1 cellular context compared by ENCODE assay signal in the genomic region with DNA sequence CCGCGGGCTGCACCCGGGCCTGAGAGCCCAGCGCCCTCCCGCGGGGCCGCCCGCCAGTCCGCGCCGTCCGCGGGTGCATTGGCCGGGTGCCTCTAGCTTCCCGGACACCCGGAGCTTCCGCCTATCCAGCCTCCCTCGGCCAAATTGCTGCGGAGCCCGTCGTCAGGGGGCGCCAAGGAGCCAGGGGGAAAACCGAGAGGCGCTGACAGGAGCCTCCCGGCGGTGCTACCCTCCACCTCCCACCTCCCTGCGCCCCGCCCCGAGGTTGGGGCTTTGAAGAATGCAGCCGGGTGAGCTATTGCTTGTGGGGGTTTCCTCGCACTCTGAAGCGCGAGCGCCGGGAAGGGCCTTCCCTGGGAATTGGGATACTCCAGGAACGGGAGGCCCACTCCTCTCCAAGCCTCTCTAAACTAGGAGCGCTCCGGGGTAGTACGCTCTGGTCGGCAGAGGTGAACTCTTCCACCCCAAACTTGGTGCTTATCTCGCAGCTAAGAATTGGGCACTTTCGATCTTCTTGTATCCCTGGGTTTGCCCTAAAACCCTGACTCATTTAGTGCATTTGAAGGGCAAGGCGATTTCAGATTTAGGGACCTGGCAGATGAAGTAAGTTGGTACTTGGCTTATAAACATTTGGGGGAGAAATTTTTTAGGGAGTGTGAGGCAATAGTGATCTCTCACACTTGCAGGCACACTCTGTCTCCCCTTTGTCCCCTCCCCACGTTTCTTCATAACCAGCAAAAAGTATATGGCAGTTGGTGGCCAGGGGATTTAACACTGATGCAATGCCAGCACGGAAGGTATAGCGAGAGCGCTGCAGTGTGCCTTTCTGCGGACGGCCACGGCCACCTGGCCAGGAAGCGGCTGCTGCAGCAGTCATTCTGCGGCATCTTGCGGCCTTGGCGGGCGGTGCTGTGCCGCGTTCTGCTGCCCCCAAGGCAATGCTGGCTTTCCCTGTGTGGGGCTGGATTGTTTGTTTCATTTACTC.
A peak's percentile ranks its signal among the peaks of the same experiment; 100 is the strongest.
TF ChIP-seq lines count a peak whose summit lies in the region.

No MANE protein-coding gene starts in this region.

TF ChIP-seq in K562, 482 proteins besides CTCF, POLR2A, EP300 and RAD21 (continued from another document and continues in another):
- TF ChIP-seq HMG20B (CRISPR knock-in tag; IDR thresholded peaks at IDR 0.05) (no peak), MIER1 (IDR thresholded peaks at IDR 0.05; ENCODE audit: low read depth) (no peak), ZNF133 (CRISPR knock-in tag; IDR thresholded peaks at IDR 0.05) (no peak), ZNF584 (CRISPR knock-in tag; IDR thresholded peaks at IDR 0.05; ENCODE audit: low read depth) (no peak), PRMT5 (CRISPR knock-in tag; IDR thresholded peaks at IDR 0.05) (no peak), ZNF134 (CRISPR knock-in tag; conservative IDR thresholded peaks at IDR 0.05) (no peak), TEAD2 (tag; IDR thresholded peaks at IDR 0.05) (no peak), JUNB (CRISPR knock-in tag; conservative IDR thresholded peaks at IDR 0.05) (no peak), RBM39 (optimal IDR thresholded peaks at IDR 0.05; ENCODE audit: low read depth, low read length) (no peak), CREBBP (IDR thresholded peaks at IDR 0.05; ENCODE audit: low read depth, low read length) (no peak), NFYB (IDR thresholded peaks at IDR 0.05; ENCODE audit: extremely low read depth, insufficient read length) (no peak), ZNF561 (CRISPR knock-in tag; conservative IDR thresholded peaks at IDR 0.05) (no peak), ZNF143 (CRISPR knock-in tag; IDR thresholded peaks at IDR 0.05) (no peak), EGR1 (conservative IDR thresholded peaks at IDR 0.05) (peak; percentile 17; the same call in 1 of the 2 replicates), TGIF2 (CRISPR knock-in tag; IDR thresholded peaks at IDR 0.05) (no peak; the same call in 1 of the 2 replicates), CTBP1 (IDR thresholded peaks at IDR 0.05; ENCODE audit: borderline replicate concordance) (peak; percentile 85), NR3C1 (CRISPR knock-in tag; IDR thresholded peaks at IDR 0.05) (no peak), HDGF (IDR thresholded peaks at IDR 0.05) (no peak), RFX7 (CRISPR knock-in tag; IDR thresholded peaks at IDR 0.05) (no peak), SIN3A (IDR thresholded peaks at IDR 0.05; ENCODE audit: borderline replicate concordance in 2 of 2, control insufficient read depth in 1 of 2, low read depth in 2 of 2, low read length in 2 of 2) (peak in 1 of 2 experiments; percentile 79; a peak in 1 of 4 replicates), RBM34 (IDR thresholded peaks at IDR 0.05; ENCODE audit: borderline replicate concordance, insufficient read depth, low read length) (no peak), NR4A1 (CRISPR knock-in tag; IDR thresholded peaks at IDR 0.05) (no peak), NR4A1 (tag; IDR thresholded peaks at IDR 0.05) (no peak), KLF13 (tag; IDR thresholded peaks at IDR 0.05; ENCODE audit: borderline replicate concordance, low read depth) (peak; percentile 12; the same call in 1 of the 2 replicates), NUFIP1 (IDR thresholded peaks at IDR 0.05; ENCODE audit: partially characterized antibody) (no peak), DACH1 (IDR thresholded peaks at IDR 0.05; ENCODE audit: partially characterized antibody) (no peak), IFI16 (CRISPR knock-in tag; IDR thresholded peaks at IDR 0.05) (no peak), FOXA3 (CRISPR knock-in tag; conservative IDR thresholded peaks at IDR 0.05 in 1 of 2, IDR thresholded peaks at IDR 0.05 in 1 of 2) (0 out of 4 replicates have a peak, but pooled peaks of 1 of the 2 experiments have one; percentile 44)
- TF ChIP-seq, protein P1, sequence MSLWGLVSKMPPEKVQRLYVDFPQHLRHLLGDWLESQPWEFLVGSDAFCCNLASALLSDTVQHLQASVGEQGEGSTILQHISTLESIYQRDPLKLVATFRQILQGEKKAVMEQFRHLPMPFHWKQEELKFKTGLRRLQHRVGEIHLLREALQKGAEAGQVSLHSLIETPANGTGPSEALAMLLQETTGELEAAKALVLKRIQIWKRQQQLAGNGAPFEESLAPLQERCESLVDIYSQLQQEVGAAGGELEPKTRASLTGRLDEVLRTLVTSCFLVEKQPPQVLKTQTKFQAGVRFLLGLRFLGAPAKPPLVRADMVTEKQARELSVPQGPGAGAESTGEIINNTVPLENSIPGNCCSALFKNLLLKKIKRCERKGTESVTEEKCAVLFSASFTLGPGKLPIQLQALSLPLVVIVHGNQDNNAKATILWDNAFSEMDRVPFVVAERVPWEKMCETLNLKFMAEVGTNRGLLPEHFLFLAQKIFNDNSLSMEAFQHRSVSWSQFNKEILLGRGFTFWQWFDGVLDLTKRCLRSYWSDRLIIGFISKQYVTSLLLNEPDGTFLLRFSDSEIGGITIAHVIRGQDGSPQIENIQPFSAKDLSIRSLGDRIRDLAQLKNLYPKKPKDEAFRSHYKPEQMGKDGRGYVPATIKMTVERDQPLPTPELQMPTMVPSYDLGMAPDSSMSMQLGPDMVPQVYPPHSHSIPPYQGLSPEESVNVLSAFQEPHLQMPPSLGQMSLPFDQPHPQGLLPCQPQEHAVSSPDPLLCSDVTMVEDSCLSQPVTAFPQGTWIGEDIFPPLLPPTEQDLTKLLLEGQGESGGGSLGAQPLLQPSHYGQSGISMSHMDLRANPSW (CRISPR knock-in tag; IDR thresholded peaks at IDR 0.05), result no peak
- TF ChIP-seq, protein P2, sequence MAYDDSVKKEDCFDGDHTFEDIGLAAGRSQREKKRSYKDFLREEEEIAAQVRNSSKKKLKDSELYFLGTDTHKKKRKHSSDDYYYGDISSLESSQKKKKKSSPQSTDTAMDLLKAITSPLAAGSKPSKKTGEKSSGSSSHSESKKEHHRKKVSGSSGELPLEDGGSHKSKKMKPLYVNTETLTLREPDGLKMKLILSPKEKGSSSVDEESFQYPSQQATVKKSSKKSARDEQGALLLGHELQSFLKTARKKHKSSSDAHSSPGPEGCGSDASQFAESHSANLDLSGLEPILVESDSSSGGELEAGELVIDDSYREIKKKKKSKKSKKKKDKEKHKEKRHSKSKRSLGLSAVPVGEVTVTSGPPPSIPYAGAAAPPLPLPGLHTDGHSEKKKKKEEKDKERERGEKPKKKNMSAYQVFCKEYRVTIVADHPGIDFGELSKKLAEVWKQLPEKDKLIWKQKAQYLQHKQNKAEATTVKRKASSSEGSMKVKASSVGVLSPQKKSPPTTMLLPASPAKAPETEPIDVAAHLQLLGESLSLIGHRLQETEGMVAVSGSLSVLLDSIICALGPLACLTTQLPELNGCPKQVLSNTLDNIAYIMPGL (CRISPR knock-in tag; IDR thresholded peaks at IDR 0.05), result peak; percentile 17; the same call in 1 of the 2 replicates
- TF ChIP-seq, protein P3, sequence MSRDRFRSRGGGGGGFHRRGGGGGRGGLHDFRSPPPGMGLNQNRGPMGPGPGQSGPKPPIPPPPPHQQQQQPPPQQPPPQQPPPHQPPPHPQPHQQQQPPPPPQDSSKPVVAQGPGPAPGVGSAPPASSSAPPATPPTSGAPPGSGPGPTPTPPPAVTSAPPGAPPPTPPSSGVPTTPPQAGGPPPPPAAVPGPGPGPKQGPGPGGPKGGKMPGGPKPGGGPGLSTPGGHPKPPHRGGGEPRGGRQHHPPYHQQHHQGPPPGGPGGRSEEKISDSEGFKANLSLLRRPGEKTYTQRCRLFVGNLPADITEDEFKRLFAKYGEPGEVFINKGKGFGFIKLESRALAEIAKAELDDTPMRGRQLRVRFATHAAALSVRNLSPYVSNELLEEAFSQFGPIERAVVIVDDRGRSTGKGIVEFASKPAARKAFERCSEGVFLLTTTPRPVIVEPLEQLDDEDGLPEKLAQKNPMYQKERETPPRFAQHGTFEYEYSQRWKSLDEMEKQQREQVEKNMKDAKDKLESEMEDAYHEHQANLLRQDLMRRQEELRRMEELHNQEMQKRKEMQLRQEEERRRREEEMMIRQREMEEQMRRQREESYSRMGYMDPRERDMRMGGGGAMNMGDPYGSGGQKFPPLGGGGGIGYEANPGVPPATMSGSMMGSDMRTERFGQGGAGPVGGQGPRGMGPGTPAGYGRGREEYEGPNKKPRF (IDR thresholded peaks at IDR 0.05; ENCODE audit: low read depth, low read length), result no peak
- TF ChIP-seq, protein P4, sequence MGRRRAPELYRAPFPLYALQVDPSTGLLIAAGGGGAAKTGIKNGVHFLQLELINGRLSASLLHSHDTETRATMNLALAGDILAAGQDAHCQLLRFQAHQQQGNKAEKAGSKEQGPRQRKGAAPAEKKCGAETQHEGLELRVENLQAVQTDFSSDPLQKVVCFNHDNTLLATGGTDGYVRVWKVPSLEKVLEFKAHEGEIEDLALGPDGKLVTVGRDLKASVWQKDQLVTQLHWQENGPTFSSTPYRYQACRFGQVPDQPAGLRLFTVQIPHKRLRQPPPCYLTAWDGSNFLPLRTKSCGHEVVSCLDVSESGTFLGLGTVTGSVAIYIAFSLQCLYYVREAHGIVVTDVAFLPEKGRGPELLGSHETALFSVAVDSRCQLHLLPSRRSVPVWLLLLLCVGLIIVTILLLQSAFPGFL (CRISPR knock-in tag; IDR thresholded peaks at IDR 0.05), result no peak; the same call in 1 of the 2 replicates
- TF ChIP-seq, protein P5, sequence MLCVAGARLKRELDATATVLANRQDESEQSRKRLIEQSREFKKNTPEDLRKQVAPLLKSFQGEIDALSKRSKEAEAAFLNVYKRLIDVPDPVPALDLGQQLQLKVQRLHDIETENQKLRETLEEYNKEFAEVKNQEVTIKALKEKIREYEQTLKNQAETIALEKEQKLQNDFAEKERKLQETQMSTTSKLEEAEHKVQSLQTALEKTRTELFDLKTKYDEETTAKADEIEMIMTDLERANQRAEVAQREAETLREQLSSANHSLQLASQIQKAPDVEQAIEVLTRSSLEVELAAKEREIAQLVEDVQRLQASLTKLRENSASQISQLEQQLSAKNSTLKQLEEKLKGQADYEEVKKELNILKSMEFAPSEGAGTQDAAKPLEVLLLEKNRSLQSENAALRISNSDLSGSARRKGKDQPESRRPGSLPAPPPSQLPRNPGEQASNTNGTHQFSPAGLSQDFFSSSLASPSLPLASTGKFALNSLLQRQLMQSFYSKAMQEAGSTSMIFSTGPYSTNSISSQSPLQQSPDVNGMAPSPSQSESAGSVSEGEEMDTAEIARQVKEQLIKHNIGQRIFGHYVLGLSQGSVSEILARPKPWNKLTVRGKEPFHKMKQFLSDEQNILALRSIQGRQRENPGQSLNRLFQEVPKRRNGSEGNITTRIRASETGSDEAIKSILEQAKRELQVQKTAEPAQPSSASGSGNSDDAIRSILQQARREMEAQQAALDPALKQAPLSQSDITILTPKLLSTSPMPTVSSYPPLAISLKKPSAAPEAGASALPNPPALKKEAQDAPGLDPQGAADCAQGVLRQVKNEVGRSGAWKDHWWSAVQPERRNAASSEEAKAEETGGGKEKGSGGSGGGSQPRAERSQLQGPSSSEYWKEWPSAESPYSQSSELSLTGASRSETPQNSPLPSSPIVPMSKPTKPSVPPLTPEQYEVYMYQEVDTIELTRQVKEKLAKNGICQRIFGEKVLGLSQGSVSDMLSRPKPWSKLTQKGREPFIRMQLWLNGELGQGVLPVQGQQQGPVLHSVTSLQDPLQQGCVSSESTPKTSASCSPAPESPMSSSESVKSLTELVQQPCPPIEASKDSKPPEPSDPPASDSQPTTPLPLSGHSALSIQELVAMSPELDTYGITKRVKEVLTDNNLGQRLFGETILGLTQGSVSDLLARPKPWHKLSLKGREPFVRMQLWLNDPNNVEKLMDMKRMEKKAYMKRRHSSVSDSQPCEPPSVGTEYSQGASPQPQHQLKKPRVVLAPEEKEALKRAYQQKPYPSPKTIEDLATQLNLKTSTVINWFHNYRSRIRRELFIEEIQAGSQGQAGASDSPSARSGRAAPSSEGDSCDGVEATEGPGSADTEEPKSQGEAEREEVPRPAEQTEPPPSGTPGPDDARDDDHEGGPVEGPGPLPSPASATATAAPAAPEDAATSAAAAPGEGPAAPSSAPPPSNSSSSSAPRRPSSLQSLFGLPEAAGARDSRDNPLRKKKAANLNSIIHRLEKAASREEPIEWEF (CRISPR knock-in tag; IDR thresholded peaks at IDR 0.05), result no peak
- TF ChIP-seq, protein P6, sequence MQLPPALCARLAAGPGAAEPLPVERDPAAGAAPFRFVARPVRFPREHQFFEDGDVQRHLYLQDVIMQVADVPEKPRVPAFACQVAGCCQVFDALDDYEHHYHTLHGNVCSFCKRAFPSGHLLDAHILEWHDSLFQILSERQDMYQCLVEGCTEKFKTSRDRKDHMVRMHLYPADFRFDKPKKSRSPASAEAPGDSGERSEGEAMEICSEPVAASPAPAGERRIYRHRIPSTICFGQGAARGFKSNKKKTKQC (CRISPR knock-in tag; IDR thresholded peaks at IDR 0.05), result 0 out of 2 replicates have a peak, but pooled peaks have one; percentile 35
- TF ChIP-seq, protein P7, sequence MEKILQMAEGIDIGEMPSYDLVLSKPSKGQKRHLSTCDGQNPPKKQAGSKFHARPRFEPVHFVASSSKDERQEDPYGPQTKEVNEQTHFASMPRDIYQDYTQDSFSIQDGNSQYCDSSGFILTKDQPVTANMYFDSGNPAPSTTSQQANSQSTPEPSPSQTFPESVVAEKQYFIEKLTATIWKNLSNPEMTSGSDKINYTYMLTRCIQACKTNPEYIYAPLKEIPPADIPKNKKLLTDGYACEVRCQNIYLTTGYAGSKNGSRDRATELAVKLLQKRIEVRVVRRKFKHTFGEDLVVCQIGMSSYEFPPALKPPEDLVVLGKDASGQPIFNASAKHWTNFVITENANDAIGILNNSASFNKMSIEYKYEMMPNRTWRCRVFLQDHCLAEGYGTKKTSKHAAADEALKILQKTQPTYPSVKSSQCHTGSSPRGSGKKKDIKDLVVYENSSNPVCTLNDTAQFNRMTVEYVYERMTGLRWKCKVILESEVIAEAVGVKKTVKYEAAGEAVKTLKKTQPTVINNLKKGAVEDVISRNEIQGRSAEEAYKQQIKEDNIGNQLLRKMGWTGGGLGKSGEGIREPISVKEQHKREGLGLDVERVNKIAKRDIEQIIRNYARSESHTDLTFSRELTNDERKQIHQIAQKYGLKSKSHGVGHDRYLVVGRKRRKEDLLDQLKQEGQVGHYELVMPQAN (IDR thresholded peaks at IDR 0.05; ENCODE audit: borderline replicate concordance), result 0 out of 2 replicates have a peak, but pooled peaks have one; percentile 59
- TF ChIP-seq, protein P8, sequence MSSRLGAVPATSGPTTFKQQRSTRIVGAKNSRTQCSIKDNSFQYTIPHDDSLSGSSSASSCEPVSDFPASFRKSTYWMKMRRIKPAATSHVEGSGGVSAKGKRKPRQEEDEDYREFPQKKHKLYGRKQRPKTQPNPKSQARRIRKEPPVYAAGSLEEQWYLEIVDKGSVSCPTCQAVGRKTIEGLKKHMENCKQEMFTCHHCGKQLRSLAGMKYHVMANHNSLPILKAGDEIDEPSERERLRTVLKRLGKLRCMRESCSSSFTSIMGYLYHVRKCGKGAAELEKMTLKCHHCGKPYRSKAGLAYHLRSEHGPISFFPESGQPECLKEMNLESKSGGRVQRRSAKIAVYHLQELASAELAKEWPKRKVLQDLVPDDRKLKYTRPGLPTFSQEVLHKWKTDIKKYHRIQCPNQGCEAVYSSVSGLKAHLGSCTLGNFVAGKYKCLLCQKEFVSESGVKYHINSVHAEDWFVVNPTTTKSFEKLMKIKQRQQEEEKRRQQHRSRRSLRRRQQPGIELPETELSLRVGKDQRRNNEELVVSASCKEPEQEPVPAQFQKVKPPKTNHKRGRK (tag; IDR thresholded peaks at IDR 0.05), result no peak
- TF ChIP-seq, protein P9, sequence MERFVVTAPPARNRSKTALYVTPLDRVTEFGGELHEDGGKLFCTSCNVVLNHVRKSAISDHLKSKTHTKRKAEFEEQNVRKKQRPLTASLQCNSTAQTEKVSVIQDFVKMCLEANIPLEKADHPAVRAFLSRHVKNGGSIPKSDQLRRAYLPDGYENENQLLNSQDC (CRISPR knock-in tag; IDR thresholded peaks at IDR 0.05), result no peak
- TF ChIP-seq, protein P10, sequence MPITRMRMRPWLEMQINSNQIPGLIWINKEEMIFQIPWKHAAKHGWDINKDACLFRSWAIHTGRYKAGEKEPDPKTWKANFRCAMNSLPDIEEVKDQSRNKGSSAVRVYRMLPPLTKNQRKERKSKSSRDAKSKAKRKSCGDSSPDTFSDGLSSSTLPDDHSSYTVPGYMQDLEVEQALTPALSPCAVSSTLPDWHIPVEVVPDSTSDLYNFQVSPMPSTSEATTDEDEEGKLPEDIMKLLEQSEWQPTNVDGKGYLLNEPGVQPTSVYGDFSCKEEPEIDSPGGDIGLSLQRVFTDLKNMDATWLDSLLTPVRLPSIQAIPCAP (CRISPR knock-in tag; IDR thresholded peaks at IDR 0.05; ENCODE audit: borderline replicate concordance), result no peak
